1 cellular context compared by ENCODE assay signal in the genomic region with DNA sequence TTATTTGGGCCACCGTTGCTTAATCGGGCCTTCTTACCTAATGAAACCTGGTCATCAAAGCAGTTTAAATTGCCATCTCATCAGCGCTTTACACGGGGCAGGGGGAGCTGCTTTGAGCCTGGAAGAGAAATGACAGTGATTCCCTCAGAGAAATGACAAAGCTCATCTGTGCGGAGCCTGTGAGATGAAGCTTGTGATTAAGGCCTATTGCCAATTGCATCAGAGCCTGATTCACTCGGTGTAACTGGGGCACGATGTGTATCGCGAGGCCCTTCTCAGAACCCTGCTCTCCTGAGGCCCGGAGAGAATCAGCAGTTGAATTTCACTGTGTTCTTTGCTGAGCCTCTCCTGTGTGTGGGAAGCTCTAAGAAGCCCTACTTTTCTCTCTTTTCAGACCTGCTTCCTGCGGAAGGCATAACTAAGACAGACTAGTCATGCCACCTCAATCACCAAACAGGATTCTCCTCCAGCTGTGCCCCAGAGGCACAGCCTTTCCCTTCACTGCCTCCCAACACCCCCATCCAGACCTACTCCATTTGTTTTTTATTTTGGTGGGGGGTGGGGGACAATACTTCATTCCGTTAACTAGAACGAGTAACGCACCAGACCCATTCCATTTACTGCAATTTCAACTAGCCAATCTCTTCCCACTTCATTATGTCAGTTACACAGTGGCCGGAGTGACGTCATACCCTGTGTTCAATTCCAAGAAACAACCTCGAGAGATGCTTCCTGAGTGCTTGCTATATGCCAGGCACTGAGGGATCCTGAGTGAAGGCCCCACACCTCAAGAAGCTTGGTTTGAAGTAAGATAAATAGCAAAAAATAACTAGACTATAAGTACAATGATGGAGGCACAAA.
A peak's percentile ranks its signal among the peaks of the same experiment; 100 is the strongest.
TF ChIP-seq lines count a peak whose summit lies in the region.

No MANE protein-coding gene starts in this region.

TF ChIP-seq in HepG2, 621 proteins besides CTCF, POLR2A, EP300 and RAD21:
- TF ChIP-seq RBFOX2 (IDR thresholded peaks at IDR 0.05; ENCODE audit: low read depth, low read length) (no peak), CHD2 (IDR thresholded peaks at IDR 0.05; ENCODE audit: low read depth, low read length) (peak; percentile 84), ZFX (CRISPR knock-in tag; IDR thresholded peaks at IDR 0.05; ENCODE audit: low read depth) (0 out of 2 replicates have a peak, but pooled peaks have one; percentile 26), CEBPB (IDR thresholded peaks at IDR 0.05; ENCODE audit: borderline replicate concordance, low read depth, low read length) (peak; percentile 74; the same call in 1 of the 2 replicates), KDM3A (CRISPR knock-in tag; IDR thresholded peaks at IDR 0.05; ENCODE audit: low read depth) (no peak), HOXA7 (CRISPR knock-in tag; IDR thresholded peaks at IDR 0.05) (no peak), ZBTB21 (CRISPR knock-in tag; IDR thresholded peaks at IDR 0.05) (0 out of 2 replicates have a peak, but pooled peaks have one; percentile 21), TGIF2 (CRISPR knock-in tag; IDR thresholded peaks at IDR 0.05) (no peak), ATF7 (IDR thresholded peaks at IDR 0.05) (peak; percentile 98), ATF7 (CRISPR knock-in tag; IDR thresholded peaks at IDR 0.05) (no peak), ZNF230 (CRISPR knock-in tag; IDR thresholded peaks at IDR 0.05) (no peak), FOSL2 (CRISPR knock-in tag; IDR thresholded peaks at IDR 0.05) (peak; percentile 46), ZNF652 (CRISPR knock-in tag; IDR thresholded peaks at IDR 0.05; ENCODE audit: borderline replicate concordance, low read depth) (no peak), ZNF549 (CRISPR knock-in tag; IDR thresholded peaks at IDR 0.05) (no peak), ATRX (CRISPR knock-in tag; IDR thresholded peaks at IDR 0.05; ENCODE audit: borderline replicate concordance) (no peak), ZFY (CRISPR knock-in tag; IDR thresholded peaks at IDR 0.05) (0 out of 2 replicates have a peak, but pooled peaks have one; percentile 22), CEBPG (CRISPR knock-in tag; IDR thresholded peaks at IDR 0.05) (peak; percentile 44; the same call in 1 of the 2 replicates), ZNF3 (CRISPR knock-in tag; IDR thresholded peaks at IDR 0.05) (no peak), CREB1 (IDR thresholded peaks at IDR 0.05) (peak; percentile 97), CREB1 (CRISPR knock-in tag; IDR thresholded peaks at IDR 0.05) (peak; percentile 30; the same call in 1 of the 2 replicates)
- TF ChIP-seq, protein P1, sequence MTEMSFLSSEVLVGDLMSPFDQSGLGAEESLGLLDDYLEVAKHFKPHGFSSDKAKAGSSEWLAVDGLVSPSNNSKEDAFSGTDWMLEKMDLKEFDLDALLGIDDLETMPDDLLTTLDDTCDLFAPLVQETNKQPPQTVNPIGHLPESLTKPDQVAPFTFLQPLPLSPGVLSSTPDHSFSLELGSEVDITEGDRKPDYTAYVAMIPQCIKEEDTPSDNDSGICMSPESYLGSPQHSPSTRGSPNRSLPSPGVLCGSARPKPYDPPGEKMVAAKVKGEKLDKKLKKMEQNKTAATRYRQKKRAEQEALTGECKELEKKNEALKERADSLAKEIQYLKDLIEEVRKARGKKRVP (CRISPR knock-in tag; IDR thresholded peaks at IDR 0.05), result peak in 1 of 2 experiments; percentile 57; a peak in 2 of 4 replicates
- TF ChIP-seq, protein P2, sequence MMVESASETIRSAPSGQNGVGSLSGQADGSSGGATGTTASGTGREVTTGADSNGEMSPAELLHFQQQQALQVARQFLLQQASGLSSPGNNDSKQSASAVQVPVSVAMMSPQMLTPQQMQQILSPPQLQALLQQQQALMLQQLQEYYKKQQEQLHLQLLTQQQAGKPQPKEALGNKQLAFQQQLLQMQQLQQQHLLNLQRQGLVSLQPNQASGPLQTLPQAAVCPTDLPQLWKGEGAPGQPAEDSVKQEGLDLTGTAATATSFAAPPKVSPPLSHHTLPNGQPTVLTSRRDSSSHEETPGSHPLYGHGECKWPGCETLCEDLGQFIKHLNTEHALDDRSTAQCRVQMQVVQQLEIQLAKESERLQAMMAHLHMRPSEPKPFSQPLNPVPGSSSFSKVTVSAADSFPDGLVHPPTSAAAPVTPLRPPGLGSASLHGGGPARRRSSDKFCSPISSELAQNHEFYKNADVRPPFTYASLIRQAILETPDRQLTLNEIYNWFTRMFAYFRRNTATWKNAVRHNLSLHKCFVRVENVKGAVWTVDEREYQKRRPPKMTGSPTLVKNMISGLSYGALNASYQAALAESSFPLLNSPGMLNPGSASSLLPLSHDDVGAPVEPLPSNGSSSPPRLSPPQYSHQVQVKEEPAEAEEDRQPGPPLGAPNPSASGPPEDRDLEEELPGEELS (CRISPR knock-in tag; IDR thresholded peaks at IDR 0.05), result no peak
- TF ChIP-seq, protein P3, sequence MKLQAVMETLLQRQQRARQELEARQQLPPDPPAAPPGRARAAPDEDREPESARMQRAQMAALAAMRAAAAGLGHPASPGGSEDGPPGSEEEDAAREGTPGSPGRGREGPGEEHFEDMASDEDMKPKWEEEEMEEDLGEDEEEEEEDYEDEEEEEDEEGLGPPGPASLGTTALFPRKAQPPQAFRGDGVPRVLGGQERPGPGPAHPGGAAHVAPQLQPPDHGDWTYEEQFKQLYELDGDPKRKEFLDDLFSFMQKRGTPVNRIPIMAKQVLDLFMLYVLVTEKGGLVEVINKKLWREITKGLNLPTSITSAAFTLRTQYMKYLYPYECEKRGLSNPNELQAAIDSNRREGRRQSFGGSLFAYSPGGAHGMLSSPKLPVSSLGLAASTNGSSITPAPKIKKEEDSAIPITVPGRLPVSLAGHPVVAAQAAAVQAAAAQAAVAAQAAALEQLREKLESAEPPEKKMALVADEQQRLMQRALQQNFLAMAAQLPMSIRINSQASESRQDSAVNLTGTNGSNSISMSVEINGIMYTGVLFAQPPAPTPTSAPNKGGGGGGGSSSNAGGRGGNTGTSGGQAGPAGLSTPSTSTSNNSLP (IDR thresholded peaks at IDR 0.05; ENCODE audit: low read depth, low read length), result peak; percentile 43; the same call in 1 of the 2 replicates
- TF ChIP-seq, protein P4, sequence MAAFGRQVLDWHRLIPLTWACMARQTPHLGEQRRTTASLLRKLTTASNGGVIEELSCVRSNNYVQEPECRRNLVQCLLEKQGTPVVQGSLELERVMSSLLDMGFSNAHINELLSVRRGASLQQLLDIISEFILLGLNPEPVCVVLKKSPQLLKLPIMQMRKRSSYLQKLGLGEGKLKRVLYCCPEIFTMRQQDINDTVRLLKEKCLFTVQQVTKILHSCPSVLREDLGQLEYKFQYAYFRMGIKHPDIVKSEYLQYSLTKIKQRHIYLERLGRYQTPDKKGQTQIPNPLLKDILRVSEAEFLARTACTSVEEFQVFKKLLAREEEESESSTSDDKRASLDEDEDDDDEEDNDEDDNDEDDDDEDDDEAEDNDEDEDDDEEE (CRISPR knock-in tag; IDR thresholded peaks at IDR 0.05), result no peak
TF ChIP-seq in HepG2: peak in this region for 11.
